Comparison of ENCODE assay signal across 8 cellular contexts in the genomic region with DNA sequence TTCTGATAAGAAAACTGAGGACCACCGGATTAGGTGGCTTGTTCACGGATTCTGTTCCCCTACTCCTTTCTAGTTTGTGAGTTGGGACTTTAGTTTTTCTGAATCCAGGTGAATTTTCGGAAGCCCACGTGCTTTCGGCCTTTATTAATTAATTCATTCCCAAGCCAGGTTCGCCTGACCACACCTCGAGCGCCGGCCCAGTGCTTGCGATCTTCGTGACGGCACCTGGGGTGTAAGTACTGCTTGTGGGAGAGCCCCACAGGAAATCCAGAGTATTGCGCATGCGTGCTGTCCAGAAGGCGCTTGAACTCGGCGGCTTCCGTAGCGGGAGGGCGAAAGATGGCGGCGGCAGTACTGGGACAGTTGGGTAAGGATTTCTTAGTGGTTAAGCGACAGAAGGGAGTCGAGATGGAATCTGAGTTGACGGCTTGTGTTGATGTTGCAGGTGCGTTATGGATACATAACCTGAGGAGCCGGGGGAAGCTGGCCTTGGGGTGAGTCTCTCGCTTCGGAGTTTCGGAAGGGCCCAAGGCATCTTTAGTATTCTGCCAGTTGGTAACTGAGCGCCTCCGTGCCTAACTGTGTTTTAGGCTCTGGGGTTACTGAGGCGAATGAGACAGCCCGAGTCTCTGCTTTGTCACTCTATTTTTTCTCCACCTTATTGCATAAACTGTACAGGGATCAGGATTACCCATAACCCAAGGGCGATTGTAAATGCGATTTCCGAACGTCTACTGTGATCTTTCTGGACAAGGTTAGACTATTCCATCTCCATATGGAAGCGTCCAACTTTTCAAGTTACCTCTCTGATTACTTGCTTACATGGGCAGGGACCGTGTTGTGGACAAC. TPM values are rescaled to one million over a fixed set of nuclear protein-coding genes. Genes with fewer than 3 reads are reported as not detected.
A peak's percentile ranks its signal among the peaks of the same experiment; 100 is the strongest.
DNase-seq lines count a peak whose midpoint lies in the region; ATAC-seq, FAIRE-seq and TF ChIP-seq lines count a peak whose summit lies in the region.

MRPL22 (plus strand) TSS at position 302 of the 849 bp plus-strand sequence; CDS start at position 340, 38 bp downstream.

- no peaks in the 10 kb centered on the region for H3K36me3 Mint-ChIP-seq in T-cell

- FAIRE-seq in GM12891 (lab: Jason Lieb, UNC), result peak; percentile 92

- peak in 1 of 2 donors; percentile 94 for TF ChIP-seq EP300 in tibial nerve (IDR thresholded peaks at IDR 0.05)

- no peak within 1 kb of the TSS for H2BK12ac ChIP-seq in trophoblast cell (ENCODE audit: low read length)

- no peak within 1 kb of the TSS for H2BK120ac ChIP-seq in trophoblast cell (ENCODE audit: insufficient read depth, low read length, poor library complexity)

- no peak within 1 kb of the TSS for H2AK5ac ChIP-seq in trophoblast cell (ENCODE audit: low read length)

- ATAC-seq in HG02840 (IDR thresholded peaks at IDR 0.05; ENCODE audit: low FRiP score, unreplicated experiment) (peak; percentile 47), T-cell (replicated peaks in 1 of 4) (peak; percentile 63 to 79 (median 66)), heart left ventricle (peak; percentile 69 to 81 (median 78))

- peaks cover 0 to 4% (median 0%) of the 10 kb centered on the region in 9 donors for H3K36me3 ChIP-seq in heart left ventricle
- H3K36me3 ChIP-seq in trophoblast cell (ENCODE audit: control insufficient read depth in 1 of 2, insufficient read depth in 2 of 2, low read length in 2 of 2), result peaks cover 2 to 3% of the 10 kb centered on the region in 2 experiments
- H3K36me3 ChIP-seq in tibial nerve, result peaks cover 0 to 4% (median 0%) of the 10 kb centered on the region in 3 donors

- H3K4me1 ChIP-seq in heart left ventricle (peaks cover 9 to 53% (median 43%) of the 10 kb centered on the region in 12 donors), trophoblast cell (ENCODE audit: control insufficient read depth in 1 of 2, insufficient read depth in 2 of 2, low read length in 2 of 2) (peaks cover 0 to 7% of the 10 kb centered on the region in 2 experiments), tibial nerve (peaks cover 0 to 70% (median 24%) of the 10 kb centered on the region in 4 donors)

- H4K91ac ChIP-seq in trophoblast cell (ENCODE audit: low read depth, low read length), result peak within 1 kb of the TSS; percentile 31

- no peaks in the 10 kb centered on the region for H3K9me3 Mint-ChIP-seq in T-cell

- H3K27ac Mint-ChIP-seq in T-cell, result peak within 1 kb of the TSS; percentile 89 to 99

- peaks cover 49 to 58% (median 55%) of the 10 kb centered on the region in 3 donors for H3K4me1 Mint-ChIP-seq in T-cell

- H3K4me3 ChIP-seq in heart left ventricle (peak within 1 kb of the TSS; percentile 51 to 91 (median 76)), trophoblast cell (ENCODE audit: low read depth, low read length) (peak within 1 kb of the TSS; percentile 83), tibial nerve (peak within 1 kb of the TSS; percentile 52 to 79 (median 66))

- H3K23ac ChIP-seq in trophoblast cell (ENCODE audit: low read length), result no peak within 1 kb of the TSS

- H3K27ac ChIP-seq in adipose tissue (ENCODE audit: low read depth, low read length) (peak within 1 kb of the TSS; percentile 41), heart left ventricle (peak within 1 kb of the TSS in 11 of 12 donors; percentile 65 to 89 (median 81)), trophoblast cell (ENCODE audit: low read depth, low read length) (peak within 1 kb of the TSS; percentile 50), tibial nerve (peak within 1 kb of the TSS; percentile 65 to 88 (median 80))

- H3K18ac ChIP-seq in trophoblast cell (ENCODE audit: low read length), result no peak within 1 kb of the TSS

- peaks cover 5% of the 10 kb centered on the region for H3K79me2 ChIP-seq in trophoblast cell (ENCODE audit: control insufficient read depth, insufficient read depth, low read length, poor library complexity)

- H4K8ac ChIP-seq in trophoblast cell (ENCODE audit: low read depth, low read length), result peak within 1 kb of the TSS; percentile 82

- intact Hi-C loops in heart left ventricle (cut with DNase I), result loop anchor here in 2 of 10 donors (10.0 kb wide), 1 partner anchor 1884 kb away; no protein-coding TSS in a partner anchor

- peak within 1 kb of the TSS; percentile 50 for H2AFZ ChIP-seq in trophoblast cell (ENCODE audit: insufficient read depth, low read length, poor library complexity)

- TF ChIP-seq POLR2A in GM12891 (IDR thresholded peaks at IDR 0.05; ENCODE audit: low read depth, low read length) (peak; percentile 90), heart left ventricle (IDR thresholded peaks at IDR 0.05) (peak in 1 of 2 donors; percentile 65), tibial nerve (IDR thresholded peaks at IDR 0.05) (peak in 1 of 2 donors; percentile 48)

- H3K27me3 ChIP-seq in heart left ventricle (no peaks in the 10 kb centered on the region), trophoblast cell (ENCODE audit: insufficient read depth, low read length) (no peaks in the 10 kb centered on the region), tibial nerve (no peaks in the 10 kb centered on the region)

- peak within 1 kb of the TSS; percentile 85 for H3K4me2 ChIP-seq in trophoblast cell (ENCODE audit: low read length)

- 1 to 2% (median 1%) methylated on average over 40 of the region's 40 CpGs for WGBS in adipose tissue, 3 donors
- 1% methylated on average over 35 to 40 of the region's 40 CpGs for WGBS in heart left ventricle, 4 donors
- WGBS in trophoblast cell (ENCODE audit: extremely low coverage, insufficient coverage, insufficient read length), result no CpG with 5 or more reads among the region's 40 CpGs
- WGBS in tibial nerve, 2 donors, result 2% methylated on average over 36 to 40 of the region's 40 CpGs

- H3K14ac ChIP-seq in trophoblast cell (ENCODE audit: low read length), result no peak within 1 kb of the TSS

- peak within 1 kb of the TSS; percentile 82 for H3K9ac ChIP-seq in trophoblast cell (ENCODE audit: low read length)

- H3K4me3 Mint-ChIP-seq in T-cell, result peak within 1 kb of the TSS; percentile 91 to 100 (median 92)

- H3K4ac ChIP-seq in trophoblast cell (ENCODE audit: low read depth, low read length), result peak within 1 kb of the TSS; percentile 46

- TF ChIP-seq CTCF in heart left ventricle (IDR thresholded peaks at IDR 0.05) (peak in 1 of 12 donors; percentile 15), tibial nerve (IDR thresholded peaks at IDR 0.05) (peak in 2 of 5 experiments; percentile 57 to 67)

- no peak within 1 kb of the TSS for H2BK5ac ChIP-seq in trophoblast cell (ENCODE audit: low read depth, low read length, poor library complexity)

- H4K12ac ChIP-seq in trophoblast cell (ENCODE audit: low read depth, low read length), result peak within 1 kb of the TSS; percentile 22

- H3K9me3 ChIP-seq in heart left ventricle (no peaks in the 10 kb centered on the region), trophoblast cell (ENCODE audit: insufficient read depth, low read depth, low read length) (no peaks in the 10 kb centered on the region), tibial nerve (no peaks in the 10 kb centered on the region)

- CTCF ChIA-PET in T-cell (lab: Charles Lee), result interaction anchor here in 1 of 2 donors (0.6 kb wide), 1 partner anchor 291 kb away, joined by 3 read pairs; no protein-coding TSS in a partner anchor

- POLR2A ChIA-PET in T-cell (lab: Charles Lee), result interaction anchor here in 1 of 2 donors (0.6 kb wide), 1 partner anchor 74 kb away, joined by 3 read pairs; no protein-coding TSS in a partner anchor

- H3K79me1 ChIP-seq in trophoblast cell (ENCODE audit: low read length), result peaks cover 2% of the 10 kb centered on the region

- DNase-seq in GM12891 (ENCODE audit: insufficient read length, low spot score) (peak; percentile 72), NCI-H146 (lab: John Stamatoyannopoulos, UW) (peak; percentile 89), T-cell (peak; percentile 86 to 95 (median 92)), heart left ventricle (peak; percentile 93 to 95 (median 95)), trophoblast cell (peak; percentile 89 to 98), tibial nerve (ENCODE audit: low spot score in 2 of 2) (peak; percentile 84 to 96)

- no peaks in the 10 kb centered on the region for H3K27me3 Mint-ChIP-seq in T-cell

TF ChIP-seq in GM12891, 5 proteins besides CTCF, POLR2A, EP300 and RAD21:
- peak; percentile 72; the same call in 1 of the 2 replicates for TF ChIP-seq POU2F2 (IDR thresholded peaks at IDR 0.05; ENCODE audit: low read depth, low read length)
- peak; percentile 87 for TF ChIP-seq TAF1 (IDR thresholded peaks at IDR 0.05; ENCODE audit: low read depth, low read length)
- peak; percentile 90 for TF ChIP-seq POLR2AphosphoS5 (IDR thresholded peaks at IDR 0.05; ENCODE audit: low read depth, low read length)
- no peak for TF ChIP-seq SPI1 (IDR thresholded peaks at IDR 0.05; ENCODE audit: low read depth, low read length)
- no peak for TF ChIP-seq PAX5 (IDR thresholded peaks at IDR 0.05; ENCODE audit: insufficient read depth, low read length, severe bottlenecking)

RNA-seq across cellular contexts. Expression of gene MRPL22, which starts in this region (rescaled TPM):
- polyA plus RNA-seq in GM12891 (2012; ENCODE audit: low read depth, missing spikeins), result 66.7 TPM
- 10 to 100 TPM; 19.5 to 30.9 (median 26.1) TPM for total RNA-seq in T-cell
- 10 to 100 TPM; 25.3 to 46.6 (median 38.0) TPM for polyA plus RNA-seq in adipose tissue
- total RNA-seq in heart left ventricle, result 10 to 100 TPM; 25.7 to 76.3 (median 58.0) TPM
- polyA plus RNA-seq in heart left ventricle, result 100 to 1,000 TPM in 1 of 2 donors, 10 to 100 TPM in 1; 90.1 to 144 TPM
- 60.2 and 61.9 TPM in 2 replicates for polyA plus RNA-seq in trophoblast cell (2013)
- total RNA-seq in tibial nerve, result 10 to 100 TPM; 12.2 to 18.1 (median 14.3) TPM

Comparison
In these comparisons a context has a peak if more than half of its experiments do, and no peak if none do; other contexts are left out.
1. Peak in every context shown above with its lines: DNase-seq, ATAC-seq, H3K4me3 ChIP-seq and H3K27ac ChIP-seq.